Comparison of ENCODE assay signal across 18 cellular contexts in genomic region chr7:5552123-5552522, GRCh38.
"Had no signal": no experiment of that assay in that cellular context is flagged by ENCODE, and none has a peak within 500 bp of the region (broad histone marks: within the 10 kb centered on the region; RNA-seq: fewer than 3 reads in every experiment).

No MANE protein-coding gene starts in this region.

- H3K4me3 Mint-ChIP-seq: immature natural killer cell, naive B cell had no signal

- H3K27ac Mint-ChIP-seq: immature natural killer cell had no signal

- H3K36me3 Mint-ChIP-seq: immature natural killer cell, naive B cell had no signal

- H3K36me3 ChIP-seq: stomach, thyroid gland had no signal

- H3K27me3 Mint-ChIP-seq: naive B cell had no signal

- ATAC-seq: foreskin keratinocyte, left ventricle myocardium superior, psoas muscle, sciatic nerve had no signal

- H3K27me3 ChIP-seq: foreskin keratinocyte, stomach, thyroid gland had no signal

- H3K9me3 Mint-ChIP-seq: immature natural killer cell, naive B cell, nephron had no signal

- H3K27ac ChIP-seq: foreskin keratinocyte, psoas muscle, thyroid gland had no signal

- H3K9me3 ChIP-seq: psoas muscle, stomach, thyroid gland had no signal

- DNase-seq: dermis blood vessel endothelial cell; foreskin keratinocyte; immature natural killer cell; left ventricle myocardium superior; mesenchymal stem cell; midbrain; naive B cell; psoas muscle; retina; stimulated activated CD4-positive, alpha-beta T cell treated with anti-CD3 and anti-CD28 coated beads, Interleukin-2, amount 100 ng/mL, for 24 hours; stimulated activated CD4-positive, alpha-beta T cell treated with anti-CD3 and anti-CD28 coated beads, Interleukin-4, amount 100 ng/mL, for 4 hours; stimulated activated naive CD4-positive, alpha-beta T cell; stomach; substantia nigra; thyroid gland had no signal

- H3K4me3 ChIP-seq: lung, psoas muscle, stomach, thyroid gland had no signal
